ENCODE assay signal across 11 cellular contexts in genomic region chr5:97355775-97356174, GRCh38.
DNase-seq lines count a peak whose midpoint lies in the region; ATAC-seq, FAIRE-seq and TF ChIP-seq lines count a peak whose summit lies in the region.
"Had no signal": no experiment of that assay in that cellular context is flagged by ENCODE, and none has a peak within 500 bp of the region (broad histone marks: within the 10 kb centered on the region; RNA-seq: fewer than 3 reads in every experiment).

No MANE protein-coding gene starts in this region.

- no peaks in the 10 kb centered on the region for H3K36me3 Mint-ChIP-seq in neural progenitor cell

- H3K9ac ChIP-seq in neural progenitor cell: no peak overlapping the region

- H3K9me3 Mint-ChIP-seq in neural progenitor cell: peaks cover 9% of the 10 kb centered on the region

- H3K79me2 ChIP-seq in neural progenitor cell (ENCODE audit: low read depth): no peaks in the 10 kb centered on the region

- H3K4me1 ChIP-seq in Peyer's patch: no peaks in the 10 kb centered on the region
- H3K4me1 ChIP-seq in neural progenitor cell: no peaks in the 10 kb centered on the region

- no peak overlapping the region for H3K4me3 ChIP-seq in bronchial epithelial cell (ENCODE audit: low read depth, low read length)
- H3K4me3 ChIP-seq in Peyer's patch: no peak overlapping the region
- no peak overlapping the region for H3K4me3 ChIP-seq in neural progenitor cell

- no peaks in the 10 kb centered on the region for H3K27me3 ChIP-seq in bronchial epithelial cell (ENCODE audit: control insufficient read depth, insufficient read depth, low read length)
- no peaks in the 10 kb centered on the region for H3K27me3 ChIP-seq in Peyer's patch
- H3K27me3 ChIP-seq in neural progenitor cell: no peaks in the 10 kb centered on the region

- H3K27ac ChIP-seq in Peyer's patch (no peak overlapping the region), neural progenitor cell (no peak overlapping the region)

- H3K4me2 ChIP-seq in neural progenitor cell: no peak overlapping the region

- no peak for TF ChIP-seq CTCF in bronchial epithelial cell (IDR thresholded peaks at IDR 0.05; ENCODE audit: insufficient read depth, low read length, severe bottlenecking)
- no peak for TF ChIP-seq CTCF in Peyer's patch (IDR thresholded peaks at IDR 0.05)
- TF ChIP-seq CTCF in neural progenitor cell (IDR thresholded peaks at IDR 0.05): no peak

- H3K4me3 Mint-ChIP-seq in neural progenitor cell: no peak overlapping the region

- ATAC-seq in GM18873 (IDR thresholded peaks at IDR 0.05; ENCODE audit: low FRiP score, unreplicated experiment): peak; percentile 100
- ATAC-seq in GM21717 (IDR thresholded peaks at IDR 0.05; ENCODE audit: unreplicated experiment): peak; percentile 98
- peak; percentile 90 for ATAC-seq in HG03135 (IDR thresholded peaks at IDR 0.05; ENCODE audit: unreplicated experiment)

- peaks cover 4% of the 10 kb centered on the region for H3K4me1 Mint-ChIP-seq in neural progenitor cell

- H3K27me3 Mint-ChIP-seq in neural progenitor cell (ENCODE audit: insufficient read depth, low read depth): no peaks in the 10 kb centered on the region

- H3K27ac Mint-ChIP-seq in neural progenitor cell: no peak overlapping the region

- H2AFZ ChIP-seq in neural progenitor cell (replicated peaks): no peak overlapping the region

- no peaks in the 10 kb centered on the region for H3F3A ChIP-seq in neural progenitor cell (ENCODE audit: low read depth)

- no peak for TF ChIP-seq POLR2A in Peyer's patch (IDR thresholded peaks at IDR 0.05)

- H3K36me3 ChIP-seq in bronchial epithelial cell (ENCODE audit: control insufficient read depth, insufficient read depth, low read length) (no peaks in the 10 kb centered on the region), Peyer's patch (no peaks in the 10 kb centered on the region), neural progenitor cell (no peaks in the 10 kb centered on the region)

- H3K9me3 ChIP-seq in Peyer's patch: no peaks in the 10 kb centered on the region
- no peaks in the 10 kb centered on the region for H3K9me3 ChIP-seq in neural progenitor cell (ENCODE audit: low read depth)

- DNase-seq in bronchial epithelial cell (ENCODE audit: low read depth) (no peak), Peyer's patch (no peak), neural progenitor cell (ENCODE audit: low spot score) (no peak), T-helper 1 cell (no peak)
- DNase-seq in activated naive CD4-positive, alpha-beta T cell (lab: John Stamatoyannopoulos, UW): no peak
- DNase-seq: activated CD8-positive, alpha-beta memory T cell treated with anti-CD3 and anti-CD28 coated beads for 24 hours; Kasumi-1; NCI-H446 had no signal

- FAIRE-seq in bronchial epithelial cell (lab: Jason Lieb, UNC): peak; percentile 18

- H4K20me1 ChIP-seq in neural progenitor cell (ENCODE audit: low read depth): no peaks in the 10 kb centered on the region
